Comparison of ENCODE assay signal across 11 cellular contexts in genomic region chr7:28509256-28510021, GRCh38.
DNase-seq lines count a peak whose midpoint lies in the region; ATAC-seq and TF ChIP-seq lines count a peak whose summit lies in the region.
"Had no signal": no experiment of that assay in that cellular context is flagged by ENCODE, and none has a peak within 500 bp of the region (broad histone marks: within the 10 kb centered on the region; RNA-seq: fewer than 3 reads in every experiment).

No MANE protein-coding gene starts in this region.

- H3K4me1 Mint-ChIP-seq in naive thymus-derived CD4-positive, alpha-beta T cell, result peaks cover 0 to 2% (median 0%) of the 10 kb centered on the region in 7 donors
- H3K4me1 Mint-ChIP-seq: immature natural killer cell had no signal

- no peaks in the 10 kb centered on the region for H3K36me3 ChIP-seq in naive thymus-derived CD4-positive, alpha-beta T cell (ENCODE audit: control insufficient read depth in 2 of 3, insufficient read depth in 3 of 3, low read length in 3 of 3)

- H3K27me3 ChIP-seq in naive thymus-derived CD4-positive, alpha-beta T cell (ENCODE audit: control insufficient read depth in 2 of 2, insufficient read depth in 2 of 2, low read length in 2 of 2), result no peaks in the 10 kb centered on the region

- no peak overlapping the region for H3K27ac Mint-ChIP-seq in naive thymus-derived CD4-positive, alpha-beta T cell

- CTCF ChIA-PET in naive thymus-derived CD4-positive, alpha-beta T cell (lab: Charles Lee), result no interaction called here

- no peaks in the 10 kb centered on the region for H3K9me3 ChIP-seq in naive thymus-derived CD4-positive, alpha-beta T cell (ENCODE audit: control insufficient read depth in 2 of 3, low read length in 3 of 3)

- no peak overlapping the region for H3K27ac ChIP-seq in naive thymus-derived CD4-positive, alpha-beta T cell (ENCODE audit: low read depth, low read length)

- intact Hi-C loops in naive thymus-derived CD4-positive, alpha-beta T cell (cut with micrococcal nuclease), result no loop called here

- H3K4me1 ChIP-seq in naive thymus-derived CD4-positive, alpha-beta T cell (ENCODE audit: control insufficient read depth in 2 of 2, insufficient read depth in 2 of 2, low read length in 2 of 2), result no peaks in the 10 kb centered on the region

- DNase-seq in COLO829 (ENCODE audit: low spot score), result peak; percentile 75
- peak; percentile 69 for DNase-seq in GM20000 (ENCODE audit: low spot score)
- peak; percentile 41 for DNase-seq in dermis blood vessel endothelial cell
- DNase-seq in effector CD4-positive, alpha-beta T cell, result no peak
- DNase-seq in cerebellar nuclear complex (lab: John Stamatoyannopoulos, UW), result no peak
- DNase-seq in NCI-H2029 treated with DMSO at 0.1 percent for 48 hours (lab: John Stamatoyannopoulos, UW), result no peak
- DNase-seq in naive thymus-derived CD4-positive, alpha-beta T cell, result no peak
- DNase-seq: COR-L47, immature natural killer cell, NCI-H526 treated with DMSO at 0.1 percent for 48 hours had no signal

- peaks cover 2 to 37% (median 20%) of the 10 kb centered on the region in 5 donors for H3K27me3 Mint-ChIP-seq in naive thymus-derived CD4-positive, alpha-beta T cell

- H3K4me3 ChIP-seq in naive thymus-derived CD4-positive, alpha-beta T cell (ENCODE audit: low read length), result no peak overlapping the region

- H3K9me3 Mint-ChIP-seq in naive thymus-derived CD4-positive, alpha-beta T cell, result peaks cover 0 to 4% (median 0%) of the 10 kb centered on the region in 11 donors

- no peak for TF ChIP-seq CTCF in GM20000 (IDR thresholded peaks at IDR 0.05; ENCODE audit: extremely low read depth, missing control alignments)

- peak; percentile 72 for ATAC-seq in HG03159 (IDR thresholded peaks at IDR 0.05; ENCODE audit: unreplicated experiment)
- ATAC-seq in naive thymus-derived CD4-positive, alpha-beta T cell, result no peak

- POLR2A ChIA-PET in naive thymus-derived CD4-positive, alpha-beta T cell (lab: Charles Lee), result no interaction called here

- H3K4me3 Mint-ChIP-seq in naive thymus-derived CD4-positive, alpha-beta T cell, result no peak overlapping the region
- H3K4me3 Mint-ChIP-seq: immature natural killer cell had no signal

- H3K36me3 Mint-ChIP-seq in naive thymus-derived CD4-positive, alpha-beta T cell, result no peaks in the 10 kb centered on the region
- H3K36me3 Mint-ChIP-seq: immature natural killer cell had no signal

Comparison
In these comparisons a context has a peak if more than half of its experiments do, and no peak if none do; other contexts are left out.
1. DNase-seq: peak in COLO829 (single experiment), GM20000 (single experiment) and dermis blood vessel endothelial cell (single experiment); none in effector CD4-positive, alpha-beta T cell (single experiment), cerebellar nuclear complex (0 of 2), NCI-H2029 treated with DMSO at 0.1 percent for 48 hours (single experiment) and naive thymus-derived CD4-positive, alpha-beta T cell (0 of 9).